In the genomic region with DNA sequence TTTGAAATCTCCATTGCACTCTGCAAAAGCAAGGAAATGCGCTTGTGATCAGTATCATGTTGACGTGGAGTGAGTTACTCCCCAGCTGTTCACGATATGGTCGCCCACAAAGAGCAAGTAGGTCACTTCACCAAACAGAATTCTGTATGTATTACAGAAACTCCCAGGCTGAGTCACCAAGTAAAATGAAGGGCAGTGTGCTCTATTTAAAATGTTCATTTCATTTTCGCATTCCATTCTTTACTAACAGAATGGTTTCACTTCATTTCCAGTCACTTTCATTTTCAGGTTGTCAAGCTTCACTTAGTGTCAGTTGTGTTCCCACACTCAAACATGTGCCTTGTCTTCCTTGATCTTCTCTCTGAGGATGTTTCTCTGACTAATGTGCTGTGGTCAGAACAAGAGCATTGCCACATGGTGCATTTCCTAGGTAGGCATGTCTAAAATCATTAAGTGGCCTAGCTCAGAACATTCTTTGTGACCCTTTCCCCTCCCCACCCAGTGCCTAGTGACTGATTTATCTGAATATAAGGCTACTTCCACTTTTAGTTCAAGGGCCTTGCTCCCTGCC, we compare ENCODE assay signal across 1 cellular context.
A peak's percentile ranks its signal among the peaks of the same experiment; 100 is the strongest.
TF ChIP-seq lines count a peak whose summit lies in the region.

No MANE protein-coding gene starts in this region.

TF ChIP-seq in K562, 482 proteins besides CTCF, POLR2A, EP300 and RAD21 (continued from another document):
- TF ChIP-seq GTF2E2 (tag; IDR thresholded peaks at IDR 0.05) (no peak), CREM (IDR thresholded peaks at IDR 0.05; ENCODE audit: low read depth) (peak; percentile 71), SMARCE1 (IDR thresholded peaks at IDR 0.05) (peak; percentile 77), BRCA1 (IDR thresholded peaks at IDR 0.05) (no peak), BRCA1 (CRISPR knock-in tag; IDR thresholded peaks at IDR 0.05) (no peak), PHB (CRISPR knock-in tag; IDR thresholded peaks at IDR 0.05) (no peak), ZNF584 (CRISPR knock-in tag; IDR thresholded peaks at IDR 0.05; ENCODE audit: low read depth) (no peak), MYNN (IDR thresholded peaks at IDR 0.05) (no peak), MYNN (CRISPR knock-in tag; IDR thresholded peaks at IDR 0.05) (no peak), HDAC6 (IDR thresholded peaks at IDR 0.05; ENCODE audit: low read depth, low read length) (no peak), COPS2 (conservative IDR thresholded peaks at IDR 0.05) (no peak), TAF9B (IDR thresholded peaks at IDR 0.05; ENCODE audit: partially characterized antibody) (peak; percentile 61), FOXA3 (CRISPR knock-in tag; conservative IDR thresholded peaks at IDR 0.05 in 1 of 2, IDR thresholded peaks at IDR 0.05 in 1 of 2) (no peak), ZNF143 (CRISPR knock-in tag; IDR thresholded peaks at IDR 0.05) (no peak), ZNF668 (CRISPR knock-in tag; IDR thresholded peaks at IDR 0.05) (no peak), BACH1 (tag; IDR thresholded peaks at IDR 0.05) (no peak), HDAC2 (IDR thresholded peaks at IDR 0.05) (0 out of 2 replicates have a peak, but pooled peaks have one; percentile 50), NFXL1 (CRISPR knock-in tag; IDR thresholded peaks at IDR 0.05) (no peak), ESRRA (IDR thresholded peaks at IDR 0.05; ENCODE audit: borderline replicate concordance, low read depth) (no peak), KDM1A (IDR thresholded peaks at IDR 0.05) (peak in 1 of 2 experiments; percentile 20; a peak in 1 of 4 replicates), TEAD4 (IDR thresholded peaks at IDR 0.05; ENCODE audit: low read length) (peak; percentile 76), TEAD4 (CRISPR knock-in tag; IDR thresholded peaks at IDR 0.05; ENCODE audit: borderline replicate concordance) (no peak), ZNF551 (CRISPR knock-in tag; IDR thresholded peaks at IDR 0.05) (no peak), SMARCA4 (IDR thresholded peaks at IDR 0.05) (peak; percentile 82; the same call in 1 of the 2 replicates), RFX7 (CRISPR knock-in tag; IDR thresholded peaks at IDR 0.05) (no peak), SMARCB1 (IDR thresholded peaks at IDR 0.05; ENCODE audit: insufficient read length, low read depth) (no peak), TBL1XR1 (IDR thresholded peaks at IDR 0.05; ENCODE audit: low read length in 2 of 2) (peak in 1 of 2 experiments; percentile 29; a peak in 1 of 4 replicates), ATF7 (IDR thresholded peaks at IDR 0.05) (peak; percentile 26; the same call in 1 of the 2 replicates)
- TF ChIP-seq, protein P1, sequence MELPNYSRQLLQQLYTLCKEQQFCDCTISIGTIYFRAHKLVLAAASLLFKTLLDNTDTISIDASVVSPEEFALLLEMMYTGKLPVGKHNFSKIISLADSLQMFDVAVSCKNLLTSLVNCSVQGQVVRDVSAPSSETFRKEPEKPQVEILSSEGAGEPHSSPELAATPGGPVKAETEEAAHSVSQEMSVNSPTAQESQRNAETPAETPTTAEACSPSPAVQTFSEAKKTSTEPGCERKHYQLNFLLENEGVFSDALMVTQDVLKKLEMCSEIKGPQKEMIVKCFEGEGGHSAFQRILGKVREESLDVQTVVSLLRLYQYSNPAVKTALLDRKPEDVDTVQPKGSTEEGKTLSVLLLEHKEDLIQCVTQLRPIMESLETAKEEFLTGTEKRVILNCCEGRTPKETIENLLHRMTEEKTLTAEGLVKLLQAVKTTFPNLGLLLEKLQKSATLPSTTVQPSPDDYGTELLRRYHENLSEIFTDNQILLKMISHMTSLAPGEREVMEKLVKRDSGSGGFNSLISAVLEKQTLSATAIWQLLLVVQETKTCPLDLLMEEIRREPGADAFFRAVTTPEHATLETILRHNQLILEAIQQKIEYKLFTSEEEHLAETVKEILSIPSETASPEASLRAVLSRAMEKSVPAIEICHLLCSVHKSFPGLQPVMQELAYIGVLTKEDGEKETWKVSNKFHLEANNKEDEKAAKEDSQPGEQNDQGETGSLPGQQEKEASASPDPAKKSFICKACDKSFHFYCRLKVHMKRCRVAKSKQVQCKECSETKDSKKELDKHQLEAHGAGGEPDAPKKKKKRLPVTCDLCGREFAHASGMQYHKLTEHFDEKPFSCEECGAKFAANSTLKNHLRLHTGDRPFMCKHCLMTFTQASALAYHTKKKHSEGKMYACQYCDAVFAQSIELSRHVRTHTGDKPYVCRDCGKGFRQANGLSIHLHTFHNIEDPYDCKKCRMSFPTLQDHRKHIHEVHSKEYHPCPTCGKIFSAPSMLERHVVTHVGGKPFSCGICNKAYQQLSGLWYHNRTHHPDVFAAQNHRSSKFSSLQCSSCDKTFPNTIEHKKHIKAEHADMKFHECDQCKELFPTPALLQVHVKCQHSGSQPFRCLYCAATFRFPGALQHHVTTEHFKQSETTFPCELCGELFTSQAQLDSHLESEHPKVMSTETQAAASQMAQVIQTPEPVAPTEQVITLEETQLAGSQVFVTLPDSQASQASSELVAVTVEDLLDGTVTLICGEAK (IDR thresholded peaks at IDR 0.05): peak; percentile 40; the same call in 1 of the 2 replicates
- TF ChIP-seq, protein P1 (CRISPR knock-in tag; IDR thresholded peaks at IDR 0.05): no peak
- TF ChIP-seq, protein P2, sequence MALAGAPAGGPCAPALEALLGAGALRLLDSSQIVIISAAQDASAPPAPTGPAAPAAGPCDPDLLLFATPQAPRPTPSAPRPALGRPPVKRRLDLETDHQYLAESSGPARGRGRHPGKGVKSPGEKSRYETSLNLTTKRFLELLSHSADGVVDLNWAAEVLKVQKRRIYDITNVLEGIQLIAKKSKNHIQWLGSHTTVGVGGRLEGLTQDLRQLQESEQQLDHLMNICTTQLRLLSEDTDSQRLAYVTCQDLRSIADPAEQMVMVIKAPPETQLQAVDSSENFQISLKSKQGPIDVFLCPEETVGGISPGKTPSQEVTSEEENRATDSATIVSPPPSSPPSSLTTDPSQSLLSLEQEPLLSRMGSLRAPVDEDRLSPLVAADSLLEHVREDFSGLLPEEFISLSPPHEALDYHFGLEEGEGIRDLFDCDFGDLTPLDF (CRISPR knock-in tag; IDR thresholded peaks at IDR 0.05): no peak
- TF ChIP-seq, protein P3, sequence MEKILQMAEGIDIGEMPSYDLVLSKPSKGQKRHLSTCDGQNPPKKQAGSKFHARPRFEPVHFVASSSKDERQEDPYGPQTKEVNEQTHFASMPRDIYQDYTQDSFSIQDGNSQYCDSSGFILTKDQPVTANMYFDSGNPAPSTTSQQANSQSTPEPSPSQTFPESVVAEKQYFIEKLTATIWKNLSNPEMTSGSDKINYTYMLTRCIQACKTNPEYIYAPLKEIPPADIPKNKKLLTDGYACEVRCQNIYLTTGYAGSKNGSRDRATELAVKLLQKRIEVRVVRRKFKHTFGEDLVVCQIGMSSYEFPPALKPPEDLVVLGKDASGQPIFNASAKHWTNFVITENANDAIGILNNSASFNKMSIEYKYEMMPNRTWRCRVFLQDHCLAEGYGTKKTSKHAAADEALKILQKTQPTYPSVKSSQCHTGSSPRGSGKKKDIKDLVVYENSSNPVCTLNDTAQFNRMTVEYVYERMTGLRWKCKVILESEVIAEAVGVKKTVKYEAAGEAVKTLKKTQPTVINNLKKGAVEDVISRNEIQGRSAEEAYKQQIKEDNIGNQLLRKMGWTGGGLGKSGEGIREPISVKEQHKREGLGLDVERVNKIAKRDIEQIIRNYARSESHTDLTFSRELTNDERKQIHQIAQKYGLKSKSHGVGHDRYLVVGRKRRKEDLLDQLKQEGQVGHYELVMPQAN (IDR thresholded peaks at IDR 0.05; ENCODE audit: borderline replicate concordance): peak; percentile 38; the same call in 1 of the 2 replicates
- TF ChIP-seq, protein P4, sequence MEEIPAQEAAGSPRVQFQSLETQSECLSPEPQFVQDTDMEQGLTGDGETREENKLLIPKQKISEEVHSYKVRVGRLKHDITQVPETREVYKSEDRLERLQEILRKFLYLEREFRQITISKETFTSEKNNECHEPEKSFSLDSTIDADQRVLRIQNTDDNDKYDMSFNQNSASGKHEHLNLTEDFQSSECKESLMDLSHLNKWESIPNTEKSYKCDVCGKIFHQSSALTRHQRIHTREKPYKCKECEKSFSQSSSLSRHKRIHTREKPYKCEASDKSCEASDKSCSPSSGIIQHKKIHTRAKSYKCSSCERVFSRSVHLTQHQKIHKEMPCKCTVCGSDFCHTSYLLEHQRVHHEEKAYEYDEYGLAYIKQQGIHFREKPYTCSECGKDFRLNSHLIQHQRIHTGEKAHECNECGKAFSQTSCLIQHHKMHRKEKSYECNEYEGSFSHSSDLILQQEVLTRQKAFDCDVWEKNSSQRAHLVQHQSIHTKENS (CRISPR knock-in tag; IDR thresholded peaks at IDR 0.05): no peak
- TF ChIP-seq, protein P5, sequence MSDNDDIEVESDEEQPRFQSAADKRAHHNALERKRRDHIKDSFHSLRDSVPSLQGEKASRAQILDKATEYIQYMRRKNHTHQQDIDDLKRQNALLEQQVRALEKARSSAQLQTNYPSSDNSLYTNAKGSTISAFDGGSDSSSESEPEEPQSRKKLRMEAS (CRISPR knock-in tag; IDR thresholded peaks at IDR 0.05): peak; percentile 55
- TF ChIP-seq, protein P6, sequence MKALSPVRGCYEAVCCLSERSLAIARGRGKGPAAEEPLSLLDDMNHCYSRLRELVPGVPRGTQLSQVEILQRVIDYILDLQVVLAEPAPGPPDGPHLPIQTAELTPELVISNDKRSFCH (CRISPR knock-in tag; IDR thresholded peaks at IDR 0.05): no peak
- TF ChIP-seq, protein P6 (tag; IDR thresholded peaks at IDR 0.05): 0 out of 2 replicates have a peak, but pooled peaks have one; percentile 14
- TF ChIP-seq, protein P7, sequence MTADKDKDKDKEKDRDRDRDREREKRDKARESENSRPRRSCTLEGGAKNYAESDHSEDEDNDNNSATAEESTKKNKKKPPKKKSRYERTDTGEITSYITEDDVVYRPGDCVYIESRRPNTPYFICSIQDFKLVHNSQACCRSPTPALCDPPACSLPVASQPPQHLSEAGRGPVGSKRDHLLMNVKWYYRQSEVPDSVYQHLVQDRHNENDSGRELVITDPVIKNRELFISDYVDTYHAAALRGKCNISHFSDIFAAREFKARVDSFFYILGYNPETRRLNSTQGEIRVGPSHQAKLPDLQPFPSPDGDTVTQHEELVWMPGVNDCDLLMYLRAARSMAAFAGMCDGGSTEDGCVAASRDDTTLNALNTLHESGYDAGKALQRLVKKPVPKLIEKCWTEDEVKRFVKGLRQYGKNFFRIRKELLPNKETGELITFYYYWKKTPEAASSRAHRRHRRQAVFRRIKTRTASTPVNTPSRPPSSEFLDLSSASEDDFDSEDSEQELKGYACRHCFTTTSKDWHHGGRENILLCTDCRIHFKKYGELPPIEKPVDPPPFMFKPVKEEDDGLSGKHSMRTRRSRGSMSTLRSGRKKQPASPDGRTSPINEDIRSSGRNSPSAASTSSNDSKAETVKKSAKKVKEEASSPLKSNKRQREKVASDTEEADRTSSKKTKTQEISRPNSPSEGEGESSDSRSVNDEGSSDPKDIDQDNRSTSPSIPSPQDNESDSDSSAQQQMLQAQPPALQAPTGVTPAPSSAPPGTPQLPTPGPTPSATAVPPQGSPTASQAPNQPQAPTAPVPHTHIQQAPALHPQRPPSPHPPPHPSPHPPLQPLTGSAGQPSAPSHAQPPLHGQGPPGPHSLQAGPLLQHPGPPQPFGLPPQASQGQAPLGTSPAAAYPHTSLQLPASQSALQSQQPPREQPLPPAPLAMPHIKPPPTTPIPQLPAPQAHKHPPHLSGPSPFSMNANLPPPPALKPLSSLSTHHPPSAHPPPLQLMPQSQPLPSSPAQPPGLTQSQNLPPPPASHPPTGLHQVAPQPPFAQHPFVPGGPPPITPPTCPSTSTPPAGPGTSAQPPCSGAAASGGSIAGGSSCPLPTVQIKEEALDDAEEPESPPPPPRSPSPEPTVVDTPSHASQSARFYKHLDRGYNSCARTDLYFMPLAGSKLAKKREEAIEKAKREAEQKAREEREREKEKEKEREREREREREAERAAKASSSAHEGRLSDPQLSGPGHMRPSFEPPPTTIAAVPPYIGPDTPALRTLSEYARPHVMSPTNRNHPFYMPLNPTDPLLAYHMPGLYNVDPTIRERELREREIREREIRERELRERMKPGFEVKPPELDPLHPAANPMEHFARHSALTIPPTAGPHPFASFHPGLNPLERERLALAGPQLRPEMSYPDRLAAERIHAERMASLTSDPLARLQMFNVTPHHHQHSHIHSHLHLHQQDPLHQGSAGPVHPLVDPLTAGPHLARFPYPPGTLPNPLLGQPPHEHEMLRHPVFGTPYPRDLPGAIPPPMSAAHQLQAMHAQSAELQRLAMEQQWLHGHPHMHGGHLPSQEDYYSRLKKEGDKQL (CRISPR knock-in tag; IDR thresholded peaks at IDR 0.05; ENCODE audit: borderline replicate concordance): no peak
TF ChIP-seq in K562: peak in this region for 56.
